ENCODE assay signal across 8 cellular contexts in genomic region chr11:78418584-78419211, GRCh38. TPM values are rescaled to one million over a fixed set of nuclear protein-coding genes. Genes with fewer than 3 reads are reported as not detected.
A peak's percentile ranks its signal among the peaks of the same experiment; 100 is the strongest.
DNase-seq lines count a peak whose midpoint lies in the region; ATAC-seq and TF ChIP-seq lines count a peak whose summit lies in the region.

No MANE protein-coding gene starts in this region.

- no peak for DNase-seq in left ventricle myocardium inferior
- DNase-seq in Right ventricle myocardium superior: no peak
- peak; percentile 27 for DNase-seq in amniotic epithelial cell (ENCODE audit: low read depth)
- DNase-seq in right lobe of liver: no peak
- DNase-seq in upper lobe of right lung: no peak
- DNase-seq in Kasumi-1 (lab: John Stamatoyannopoulos, UW): no peak

- TF ChIP-seq CTCF in left ventricle myocardium inferior (IDR thresholded peaks at IDR 0.05; ENCODE audit: borderline replicate concordance) (no peak), right lobe of liver (IDR thresholded peaks at IDR 0.05) (no peak), upper lobe of right lung (IDR thresholded peaks at IDR 0.05) (no peak)

- H3K9me3 ChIP-seq in left ventricle myocardium inferior (replicated peaks) (no peaks in the 10 kb centered on the region), right lobe of liver (no peaks in the 10 kb centered on the region), upper lobe of right lung (no peaks in the 10 kb centered on the region)

- no peak for ATAC-seq in Right ventricle myocardium superior (ENCODE audit: poor library complexity)
- no peak for ATAC-seq in right lobe of liver
- ATAC-seq in upper lobe of right lung: no peak
- ATAC-seq in HG02884 (IDR thresholded peaks at IDR 0.05; ENCODE audit: unreplicated experiment): no peak
- no peak for ATAC-seq in HG03565 (IDR thresholded peaks at IDR 0.05; ENCODE audit: unreplicated experiment)

- 21% methylated on average over 11 of the region's 11 CpGs for WGBS in right lobe of liver (ENCODE audit: insufficient coverage, low coverage, low lambda C conversion rate, missing lambda C conversion rate)

- H3K36me3 ChIP-seq in left ventricle myocardium inferior: no peaks in the 10 kb centered on the region
- no peaks in the 10 kb centered on the region for H3K36me3 ChIP-seq in right lobe of liver
- no peaks in the 10 kb centered on the region for H3K36me3 ChIP-seq in upper lobe of right lung

- H3K4me3 ChIP-seq in left ventricle myocardium inferior: peak overlapping the region; percentile 95
- H3K4me3 ChIP-seq in right lobe of liver: peak overlapping the region; percentile 65 to 74 (median 71)
- H3K4me3 ChIP-seq in upper lobe of right lung: peak overlapping the region; percentile 78

- H3K4me1 ChIP-seq in left ventricle myocardium inferior: peaks cover 55% of the 10 kb centered on the region
- peaks cover 0 to 23% (median 9%) of the 10 kb centered on the region in 4 donors for H3K4me1 ChIP-seq in right lobe of liver
- H3K4me1 ChIP-seq in upper lobe of right lung: peaks cover 39% of the 10 kb centered on the region

- intact Hi-C loops in left ventricle myocardium inferior (cut with micrococcal nuclease): loop anchor here (10.0 kb wide), 2 partner anchors 146 to 164 kb away; no protein-coding TSS in a partner anchor
- intact Hi-C loops in Right ventricle myocardium superior (cut with DNase I): loop anchor here (5.0 to 10.0 kb wide), 3 partner anchors 146 to 256 kb away; no protein-coding TSS in a partner anchor
- intact Hi-C loops in right lobe of liver (cut with DNase I): loop anchor here in 1 of 2 donors (10.0 kb wide), 1 partner anchor 146 kb away; no protein-coding TSS in a partner anchor
- intact Hi-C loops in upper lobe of right lung (cut with DNase I): loop anchor here (10.0 kb wide), 1 partner anchor 194 kb away; no protein-coding TSS in a partner anchor

- H3K27me3 ChIP-seq in left ventricle myocardium inferior (ENCODE audit: low read depth): no peaks in the 10 kb centered on the region
- no peaks in the 10 kb centered on the region for H3K27me3 ChIP-seq in right lobe of liver
- no peaks in the 10 kb centered on the region for H3K27me3 ChIP-seq in upper lobe of right lung

- TF ChIP-seq POLR2A in right lobe of liver (IDR thresholded peaks at IDR 0.05): no peak

- peak overlapping the region; percentile 98 for H3K27ac ChIP-seq in left ventricle myocardium inferior (replicated peaks)
- H3K27ac ChIP-seq in right lobe of liver: peak overlapping the region in 2 of 3 donors; percentile 51 to 87
- peak overlapping the region; percentile 96 for H3K27ac ChIP-seq in upper lobe of right lung

RNA-seq across cellular contexts. Expression of gene GAB2, which starts 1.1 kb away (rescaled TPM):
- total RNA-seq in left ventricle myocardium inferior: 27.4 TPM
- 14.9 TPM for total RNA-seq in Right ventricle myocardium superior
- 10 to 100 TPM in 1 of 6 experiments, 1 to 10 TPM in 5; 3.8 to 10.2 (median 4.5) TPM for total RNA-seq in right lobe of liver
- total RNA-seq in upper lobe of right lung: 65.8 TPM
